In the genomic region with DNA sequence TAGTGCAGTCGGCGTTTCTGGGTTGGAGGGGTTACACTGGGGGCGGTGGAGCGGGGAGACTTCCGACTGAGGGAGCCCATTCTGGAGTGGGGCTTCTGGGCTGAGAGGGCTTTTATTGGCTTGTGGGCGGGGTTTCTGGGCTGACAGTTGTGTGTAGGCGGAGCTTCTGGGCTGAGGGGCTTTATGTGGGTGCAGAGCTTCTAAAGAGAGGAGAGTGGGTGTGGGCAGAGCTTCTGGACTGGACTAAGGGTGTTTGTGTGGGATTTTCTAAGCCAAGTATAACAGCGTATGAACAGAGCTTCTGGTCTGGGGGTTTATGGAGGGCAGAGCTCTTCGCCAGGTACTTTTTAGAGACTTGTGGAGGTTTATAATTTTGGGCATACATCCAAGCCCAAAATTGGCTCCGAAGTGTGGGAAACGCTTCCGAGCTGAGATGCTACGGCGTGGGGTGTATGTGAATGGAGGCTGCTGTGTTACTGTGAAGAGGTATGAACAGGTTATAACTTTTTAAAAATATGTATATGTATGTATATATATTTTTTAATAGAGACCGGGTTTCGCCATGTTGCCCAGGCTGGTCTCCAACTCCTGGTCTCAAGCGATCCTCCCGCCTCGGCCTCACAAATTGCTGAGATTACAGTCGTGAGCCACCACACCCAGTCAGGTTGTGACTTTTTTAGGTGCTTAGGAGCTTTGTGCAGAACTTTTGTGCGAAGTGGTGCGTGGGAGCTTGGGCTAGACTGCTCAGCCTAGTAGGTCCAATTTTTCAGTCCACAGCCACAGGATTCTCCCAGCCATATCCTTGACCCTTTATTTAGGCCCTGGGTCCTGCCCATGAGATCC, we compare ENCODE assay signal across 8 cellular contexts. TPM values are rescaled to one million over a fixed set of nuclear protein-coding genes. Genes with fewer than 3 reads are reported as not detected.
A peak's percentile ranks its signal among the peaks of the same experiment; 100 is the strongest.
DNase-seq lines count a peak whose midpoint lies in the region; ATAC-seq and TF ChIP-seq lines count a peak whose summit lies in the region.

No MANE protein-coding gene starts in this region.

- H3K36me3 Mint-ChIP-seq in naive B cell: peaks cover 6 to 11% of the 10 kb centered on the region in 2 donors

- H3K4me3 ChIP-seq in dorsolateral prefrontal cortex: peak overlapping the region; percentile 59 to 96 (median 81)

- no peaks in the 10 kb centered on the region for H3K27me3 ChIP-seq in dorsolateral prefrontal cortex

- DNase-seq in dorsolateral prefrontal cortex: no peak
- DNase-seq in naive B cell: no peak
- DNase-seq in NCI-H2171 treated with DMSO at 0.1 percent for 48 hours (lab: John Stamatoyannopoulos, UW): no peak
- no peak for DNase-seq in NCI-H2227 (lab: John Stamatoyannopoulos, UW; ENCODE audit: unreplicated experiment)
- DNase-seq in DMS53 (lab: John Stamatoyannopoulos, UW): no peak
- DNase-seq in NCI-H146 (lab: John Stamatoyannopoulos, UW): no peak

- H3K36me3 ChIP-seq in KOPT-K1 (ENCODE audit: insufficient read depth, low read length): peaks cover 41% of the 10 kb centered on the region

- ATAC-seq in GM18508 (IDR thresholded peaks at IDR 0.05; ENCODE audit: insufficient read depth, unreplicated experiment): peak; percentile 9
- peak; percentile 52 for ATAC-seq in naive B cell (ENCODE audit: low read depth in 2 of 2)

- H3K4me1 Mint-ChIP-seq in naive B cell: peaks cover 32 to 52% (median 44%) of the 10 kb centered on the region in 3 donors

- H3K27ac Mint-ChIP-seq in naive B cell: peak overlapping the region; percentile 83 to 98 (median 95)

- H3K27ac ChIP-seq in KOPT-K1 (ENCODE audit: low read depth, low read length, poor library complexity, severe bottlenecking) (peak overlapping the region; percentile 89), dorsolateral prefrontal cortex (peak overlapping the region; percentile 61 to 99 (median 96))

- no peaks in the 10 kb centered on the region for H3K27me3 Mint-ChIP-seq in naive B cell

- peak overlapping the region; percentile 81 to 99 (median 96) for H3K4me3 Mint-ChIP-seq in naive B cell

- H3K9me3 ChIP-seq in KOPT-K1 (ENCODE audit: insufficient read depth, low read length, poor library complexity, severe bottlenecking): no peaks in the 10 kb centered on the region

- peak in 15 of 56 donors; percentile 6 to 35 (median 22) for TF ChIP-seq CTCF in dorsolateral prefrontal cortex (IDR thresholded peaks at IDR 0.05 in 54 of 56, conservative IDR thresholded peaks at IDR 0.05 in 2 of 56; ENCODE audit: low read depth in 1 of 56, partially characterized antibody in 56 of 56)

- no peaks in the 10 kb centered on the region for H3K9me3 Mint-ChIP-seq in naive B cell

- intact Hi-C loops in dorsolateral prefrontal cortex (cut with DNase I): loop anchor here (2.0 to 5.0 kb wide), 3 partner anchors 34 to 105 kb away; a partner anchor contains a TSS

RNA-seq across cellular contexts. Expression of a gene that starts 0.9 kb away (rescaled TPM):
- 10 to 100 TPM; 14.3 to 30.7 (median 20.7) TPM for total RNA-seq in dorsolateral prefrontal cortex
- 1 to 10 TPM; 2.1 to 6.6 (median 4.1) TPM for polyA plus RNA-seq in naive B cell (ENCODE audit: low read depth in 6 of 6)

RNA-seq across cellular contexts. Expression of a gene that starts 34.2 kb away (rescaled TPM):
- 10 to 100 TPM; 49.7 to 98.8 (median 74.6) TPM for total RNA-seq in dorsolateral prefrontal cortex
- polyA plus RNA-seq in naive B cell (ENCODE audit: low read depth in 6 of 6): 10 to 100 TPM; 10.3 to 35.2 (median 25.8) TPM

RNA-seq across cellular contexts. Expression of a gene that starts 59.9 kb away (rescaled TPM):
- total RNA-seq in dorsolateral prefrontal cortex: 100 to 1,000 TPM in 1 of 120 experiments, 10 to 100 TPM in 119; 50.0 to 101 (median 75.5) TPM
- 100 to 1,000 TPM in 5 of 6 donors, 10 to 100 TPM in 1; 96.3 to 134 (median 115) TPM for polyA plus RNA-seq in naive B cell (ENCODE audit: low read depth in 6 of 6)
